30 cellular contexts compared by ENCODE assay signal in genomic region chr12:42652048-42652447, GRCh38.
DNase-seq lines count a peak whose midpoint lies in the region; ATAC-seq and TF ChIP-seq lines count a peak whose summit lies in the region.
"Had no signal": no experiment of that assay in that cellular context is flagged by ENCODE, and none has a peak within 500 bp of the region (broad histone marks: within the 10 kb centered on the region; RNA-seq: fewer than 3 reads in every experiment).

No MANE protein-coding gene starts in this region.

- no peaks in the 10 kb centered on the region for H3K79me2 ChIP-seq in HCT116 (ENCODE audit: insufficient read depth, low read length)

- no peaks in the 10 kb centered on the region for H4K20me1 ChIP-seq in HCT116 (ENCODE audit: insufficient read depth)
- H4K20me1 ChIP-seq: BLaER1 treated with 17β-estradiol and CSF1 and Interleukin-3, amounts not matched to agents 10 nM and 100 nM had no signal

- no peak overlapping the region for H3K4me2 ChIP-seq in HCT116 (ENCODE audit: low read length)
- H3K4me2 ChIP-seq: BLaER1 treated with 17β-estradiol and CSF1 and Interleukin-3, amounts not matched to agents 10 nM and 100 nM; KMS-11 had no signal

- H3K27ac ChIP-seq in HCT116 (ENCODE audit: low read depth, low read length) (no peak overlapping the region), Panc1 (ENCODE audit: low read length) (peak overlapping the region; percentile 51; the same call in 1 of the 2 replicates), A673 (ENCODE audit: low read depth, low read length, poor library complexity, severe bottlenecking) (no peak overlapping the region)
- H3K27ac ChIP-seq: BLaER1 treated with 17β-estradiol and CSF1 and Interleukin-3, amounts not matched to agents 10 nM and 100 nM; epithelial cell of prostate; KMS-11; neutrophil; suprapubic skin; vagina had no signal

- H3K9me3 ChIP-seq in HCT116 (ENCODE audit: control insufficient read depth in 1 of 2, insufficient read depth in 1 of 2, low read depth in 1 of 2, low read length in 2 of 2) (no peaks in the 10 kb centered on the region), Panc1 (ENCODE audit: control insufficient read depth, insufficient read depth, low read depth, low read length) (no peaks in the 10 kb centered on the region), A673 (ENCODE audit: low read depth, low read length, poor library complexity, severe bottlenecking) (no peaks in the 10 kb centered on the region)
- H3K9me3 ChIP-seq: BLaER1 treated with 17β-estradiol and CSF1 and Interleukin-3, amounts not matched to agents 10 nM and 100 nM; Caco-2; neutrophil; suprapubic skin; vagina had no signal

- POLR2A ChIA-PET in HCT116 (lab: Charles Lee), result no interaction called here
- POLR2A ChIA-PET in Panc1 (lab: Charles Lee), result no interaction called here
- POLR2A ChIA-PET in A673 (lab: Charles Lee; ENCODE audit: low non-redundant PET), result no interaction called here

- H3K36me3 Mint-ChIP-seq in mesothelial cell of epicardium, result peaks cover 3% of the 10 kb centered on the region
- H3K36me3 Mint-ChIP-seq: activated naive CD4-positive, alpha-beta T cell treated with anti-CD3 and anti-CD28 coated beads, Interleukin-2, amount 50 U/mL, for 24 hours had no signal

- H3K9me3 Mint-ChIP-seq in mesothelial cell of epicardium, result peaks cover 4% of the 10 kb centered on the region
- H3K9me3 Mint-ChIP-seq: activated T-helper 1 cell treated with anti-CD3 and anti-CD28 coated beads, Interleukin-12 subunit alpha, Interleukin-12 subunit beta, Interleukin-2, Interleukin-4 antibody, amounts not matched to agents 30 ng/mL and 10 ng/mL and 1 ng/mL, durations not matched to agents 14 hours and 24 hours and 36 hours had no signal

- BruUV-seq in HCT116 (replicated peaks; lab: Mats Ljungman, UMichigan) (no TSS peak), Panc1 (replicated peaks; lab: Mats Ljungman, UMichigan) (no TSS peak), A673 (replicated peaks; lab: Mats Ljungman, UMichigan) (no TSS peak)

- no peak for TF ChIP-seq POLR2A in HCT116 (IDR thresholded peaks at IDR 0.05; ENCODE audit: borderline replicate concordance, extremely low read depth, insufficient read depth, insufficient read length)

- no peak overlapping the region for H2AFZ ChIP-seq in HCT116 (ENCODE audit: low read depth, low read length, poor library complexity, severe bottlenecking)

- H3K27me3 ChIP-seq in HCT116 (ENCODE audit: insufficient read depth, low read length), result no peaks in the 10 kb centered on the region
- no peaks in the 10 kb centered on the region for H3K27me3 ChIP-seq in Panc1 (ENCODE audit: control insufficient read depth, insufficient read depth, low read length)
- H3K27me3 ChIP-seq in A673 (replicated peaks; ENCODE audit: insufficient read depth, low read depth, low read length, poor library complexity), result no peaks in the 10 kb centered on the region
- H3K27me3 ChIP-seq: BLaER1 treated with 17β-estradiol and CSF1 and Interleukin-3, amounts not matched to agents 10 nM and 100 nM; neutrophil; suprapubic skin; vagina had no signal

- peak; percentile 34; the same call in 1 of the 2 replicates for TF ChIP-seq RAD21 in HCT116 (IDR thresholded peaks at IDR 0.05; ENCODE audit: low read depth)

- H3K27me3 Mint-ChIP-seq in mesothelial cell of epicardium (ENCODE audit: low read depth), result no peaks in the 10 kb centered on the region
- H3K27me3 Mint-ChIP-seq: activated CD4-positive, alpha-beta T cell treated with anti-CD3 and anti-CD28 coated beads for 36 hours; activated naive CD4-positive, alpha-beta T cell treated with anti-CD3 and anti-CD28 coated beads, Interleukin-2, amount 50 U/mL, for 24 hours had no signal

- H3K9me2 ChIP-seq in HCT116 (ENCODE audit: insufficient read depth), result no peaks in the 10 kb centered on the region

- DNase-seq in Caki2 (ENCODE audit: low read depth), result peak; percentile 23
- DNase-seq in HCT116 (ENCODE audit: low read depth, low spot score), result no peak
- DNase-seq in Panc1 (ENCODE audit: low read depth, low spot score), result no peak
- DNase-seq in epithelial cell of proximal tubule (ENCODE audit: low read depth), result peak; percentile 30
- no peak for DNase-seq in Right ventricle myocardium superior
- no peak for DNase-seq in mesothelial cell of epicardium (ENCODE audit: low spot score in 2 of 2, unreplicated experiment in 2 of 2)
- no peak for DNase-seq in NCI-H2171 (lab: John Stamatoyannopoulos, UW)
- DNase-seq in A673 (ENCODE audit: low spot score), result no peak
- DNase-seq: ACHN; activated CD4-positive, alpha-beta T cell treated with anti-CD3 and anti-CD28 coated beads for 36 hours; aorta; cerebellar nuclear complex; foreskin melanocyte; H9; hippocampal formation; NCI-H1092; NCI-H2081 treated with DMSO at 0.1 percent for 48 hours; NCI-H510A treated with DMSO at 0.1 percent for 48 hours; SHP77; SW 1271 had no signal

- H3K4me3 Mint-ChIP-seq in mesothelial cell of epicardium, result no peak overlapping the region
- H3K4me3 Mint-ChIP-seq: activated CD4-positive, alpha-beta T cell treated with anti-CD3 and anti-CD28 coated beads for 36 hours; activated naive CD4-positive, alpha-beta T cell treated with anti-CD3 and anti-CD28 coated beads, Interleukin-2, amount 50 U/mL, for 24 hours; activated T-helper 1 cell treated with anti-CD3 and anti-CD28 coated beads, Interleukin-12 subunit alpha, Interleukin-12 subunit beta, Interleukin-2, Interleukin-4 antibody, amounts not matched to agents 30 ng/mL and 10 ng/mL and 1 ng/mL, durations not matched to agents 14 hours and 24 hours and 36 hours had no signal

- no peaks in the 10 kb centered on the region for H3K4me1 Mint-ChIP-seq in mesothelial cell of epicardium
- H3K4me1 Mint-ChIP-seq: activated CD4-positive, alpha-beta T cell treated with anti-CD3 and anti-CD28 coated beads for 36 hours; activated naive CD4-positive, alpha-beta T cell treated with anti-CD3 and anti-CD28 coated beads, Interleukin-2, amount 50 U/mL, for 24 hours had no signal

- no peak overlapping the region for H3K9ac ChIP-seq in HCT116 (ENCODE audit: low read length)
- H3K9ac ChIP-seq: BLaER1 treated with 17β-estradiol and CSF1 and Interleukin-3, amounts not matched to agents 10 nM and 100 nM; KMS-11 had no signal

- RAD21 ChIA-PET in HCT116 (lab: Charles Lee; ENCODE audit: low non-redundant PET in 1 of 2, low total read pairs in 2 of 2, uncharacterized antibody in 2 of 2, unreplicated experiment in 2 of 2), result no interaction called here

- ATAC-seq in HCT116, result peak; percentile 46
- peak; percentile 78 for ATAC-seq in Panc1
- ATAC-seq in Right ventricle myocardium superior (ENCODE audit: poor library complexity), result no peak
- ATAC-seq: activated CD4-positive, alpha-beta T cell treated with anti-CD3 and anti-CD28 coated beads for 36 hours had no signal

- intact Hi-C loops in HCT116 (cut with micrococcal nuclease), result no loop called here
- intact Hi-C loops in Panc1 (cut with micrococcal nuclease; ENCODE audit: unreplicated experiment), result no loop called here
- intact Hi-C loops in Right ventricle myocardium superior (cut with DNase I), result no loop called here
- intact Hi-C loops in A673 (cut with micrococcal nuclease; ENCODE audit: unreplicated experiment), result no loop called here

- no peaks in the 10 kb centered on the region for H3K36me3 ChIP-seq in HCT116 (ENCODE audit: control insufficient read depth in 1 of 2, insufficient read depth in 2 of 2, low read length in 2 of 2)
- H3K36me3 ChIP-seq in Panc1 (ENCODE audit: control insufficient read depth, insufficient read depth, low read length), result no peaks in the 10 kb centered on the region
- H3K36me3 ChIP-seq in A673 (ENCODE audit: insufficient read depth, low read length, poor library complexity, severe bottlenecking), result no peaks in the 10 kb centered on the region
- H3K36me3 ChIP-seq: BLaER1 treated with 17β-estradiol and CSF1 and Interleukin-3, amounts not matched to agents 10 nM and 100 nM; neutrophil; suprapubic skin; vagina had no signal

- no peak overlapping the region for H3K27ac Mint-ChIP-seq in mesothelial cell of epicardium
- H3K27ac Mint-ChIP-seq: activated CD4-positive, alpha-beta T cell treated with anti-CD3 and anti-CD28 coated beads for 36 hours; activated naive CD4-positive, alpha-beta T cell treated with anti-CD3 and anti-CD28 coated beads, Interleukin-2, amount 50 U/mL, for 24 hours; activated T-helper 1 cell treated with anti-CD3 and anti-CD28 coated beads, Interleukin-12 subunit alpha, Interleukin-12 subunit beta, Interleukin-2, Interleukin-4 antibody, amounts not matched to agents 30 ng/mL and 10 ng/mL and 1 ng/mL, durations not matched to agents 14 hours and 24 hours and 36 hours had no signal

- TF ChIP-seq CTCF in HCT116 (IDR thresholded peaks at IDR 0.05 in 2 of 3, conservative IDR thresholded peaks at IDR 0.05 in 1 of 3; ENCODE audit: borderline replicate concordance in 1 of 3, insufficient read depth in 1 of 3, low read depth in 2 of 3, low read length in 2 of 3) (no peak), Panc1 (IDR thresholded peaks at IDR 0.05) (no peak), epithelial cell of proximal tubule (conservative IDR thresholded peaks at IDR 0.05; ENCODE audit: low read depth, low read length) (peak; percentile 5), mesothelial cell of epicardium (IDR thresholded peaks at IDR 0.05; ENCODE audit: unreplicated experiment) (no peak), A673 (conservative IDR thresholded peaks at IDR 0.05; ENCODE audit: low read depth, low read length) (no peak)

- H3K4me3 ChIP-seq in HCT116 (replicated peaks in 1 of 2; ENCODE audit: low read depth in 1 of 2, low read length in 2 of 2) (no peak overlapping the region), Panc1 (ENCODE audit: low read depth in 2 of 2, low read length in 2 of 2) (no peak overlapping the region), epithelial cell of proximal tubule (ENCODE audit: low read depth, low read length) (no peak overlapping the region), A673 (ENCODE audit: low read depth, low read length, poor library complexity, severe bottlenecking) (no peak overlapping the region)
- H3K4me3 ChIP-seq: BLaER1 treated with 17β-estradiol and CSF1 and Interleukin-3, amounts not matched to agents 10 nM and 100 nM; lung; suprapubic skin; vagina had no signal

- CTCF ChIA-PET in HCT116 (lab: Charles Lee) (no interaction called here), Panc1 (lab: Charles Lee) (no interaction called here), A673 (lab: Charles Lee) (no interaction called here)

- in situ Hi-C loops in Caki2 (cut with HindIII; ENCODE audit: low pct_unique_long_range_greater_than_20kb, low sequenced_read_pairs) (no loop called here), Panc1 (cut with HindIII; ENCODE audit: low pct_unique_long_range_greater_than_20kb, low sequenced_read_pairs) (no loop called here)

- no peaks in the 10 kb centered on the region for H3K4me1 ChIP-seq in HCT116 (ENCODE audit: control insufficient read depth in 1 of 2, insufficient read depth in 2 of 2, low read length in 2 of 2)
- 0 out of 2 replicates have a peak, but pooled peaks cover 3% of the 10 kb centered on the region for H3K4me1 ChIP-seq in Panc1 (ENCODE audit: control insufficient read depth, insufficient read depth, low read length)
- H3K4me1 ChIP-seq in A673 (ENCODE audit: insufficient read depth, low read length, poor library complexity, severe bottlenecking), result no peaks in the 10 kb centered on the region
- H3K4me1 ChIP-seq: BLaER1 treated with 17β-estradiol and CSF1 and Interleukin-3, amounts not matched to agents 10 nM and 100 nM; Caco-2; suprapubic skin; vagina had no signal

TF ChIP-seq in HCT116, 20 proteins besides CTCF, POLR2A, EP300 and RAD21:
- no peak for TF ChIP-seq SP1 (IDR thresholded peaks at IDR 0.05; ENCODE audit: low read depth)

Comparison
In these comparisons a context has a peak if more than half of its experiments do, and no peak if none do; other contexts are left out.
1. DNase-seq: peak in Caki2 (single experiment) and epithelial cell of proximal tubule (single experiment); none in HCT116 (single experiment), Panc1 (single experiment), Right ventricle myocardium superior (single experiment), mesothelial cell of epicardium (0 of 2), NCI-H2171 (single experiment) and A673 (single experiment).